Comparison of ENCODE assay signal across 1 cellular context in genomic region chr17:68959117-68959516, GRCh38. TPM values are rescaled to one million over a fixed set of nuclear protein-coding genes. Genes with fewer than 3 reads are reported as not detected.
"Had no signal": no experiment of that assay in that cellular context is flagged by ENCODE, and none has a peak within 500 bp of the region (broad histone marks: within the 10 kb centered on the region; RNA-seq: fewer than 3 reads in every experiment).

No MANE protein-coding gene starts in this region.

RNA-seq across cellular contexts. Expression of gene ABCA8, which starts 3.9 kb away (rescaled TPM):
- total RNA-seq: renal cortical epithelial cell had no signal
